In the genomic region with DNA sequence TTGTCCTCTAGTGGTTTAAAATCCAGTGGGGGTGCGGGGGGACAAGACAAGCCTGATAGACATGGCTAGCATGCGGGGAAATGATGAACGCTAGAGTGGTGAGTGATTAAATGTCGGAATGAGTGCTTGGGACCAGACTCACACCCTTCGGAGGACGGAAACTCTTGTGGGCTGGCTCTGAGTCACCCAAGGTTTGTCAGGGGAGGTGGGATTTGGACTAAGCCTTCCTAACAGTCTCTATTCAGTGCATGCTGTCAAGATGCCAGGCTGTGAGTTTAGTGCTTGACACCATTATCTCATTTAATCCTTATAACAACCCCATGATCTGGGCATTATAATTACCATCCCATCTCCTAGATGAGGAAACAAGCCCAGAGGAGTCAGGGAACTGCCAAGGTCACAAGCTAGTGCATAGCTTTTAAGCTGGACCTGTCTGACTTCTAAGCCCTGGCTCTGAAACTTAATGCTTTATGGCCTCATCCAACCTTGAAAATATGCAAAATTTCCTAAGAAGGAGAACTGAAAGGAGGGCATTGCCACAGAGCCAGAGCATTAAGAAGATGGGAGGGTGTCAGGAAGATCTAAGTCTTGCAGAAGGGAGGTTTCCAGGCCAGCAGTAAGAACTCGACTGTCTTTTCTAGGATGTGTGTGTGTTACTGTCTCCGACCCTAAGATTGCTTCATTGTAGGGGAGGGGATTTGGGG, we compare ENCODE assay signal across 1 cellular context.
TF ChIP-seq lines count a peak whose summit lies in the region.

No MANE protein-coding gene starts in this region.

TF ChIP-seq in SK-N-SH, 30 proteins besides CTCF, POLR2A, EP300 and RAD21 (continued from another document):
- TF ChIP-seq, protein P1, sequence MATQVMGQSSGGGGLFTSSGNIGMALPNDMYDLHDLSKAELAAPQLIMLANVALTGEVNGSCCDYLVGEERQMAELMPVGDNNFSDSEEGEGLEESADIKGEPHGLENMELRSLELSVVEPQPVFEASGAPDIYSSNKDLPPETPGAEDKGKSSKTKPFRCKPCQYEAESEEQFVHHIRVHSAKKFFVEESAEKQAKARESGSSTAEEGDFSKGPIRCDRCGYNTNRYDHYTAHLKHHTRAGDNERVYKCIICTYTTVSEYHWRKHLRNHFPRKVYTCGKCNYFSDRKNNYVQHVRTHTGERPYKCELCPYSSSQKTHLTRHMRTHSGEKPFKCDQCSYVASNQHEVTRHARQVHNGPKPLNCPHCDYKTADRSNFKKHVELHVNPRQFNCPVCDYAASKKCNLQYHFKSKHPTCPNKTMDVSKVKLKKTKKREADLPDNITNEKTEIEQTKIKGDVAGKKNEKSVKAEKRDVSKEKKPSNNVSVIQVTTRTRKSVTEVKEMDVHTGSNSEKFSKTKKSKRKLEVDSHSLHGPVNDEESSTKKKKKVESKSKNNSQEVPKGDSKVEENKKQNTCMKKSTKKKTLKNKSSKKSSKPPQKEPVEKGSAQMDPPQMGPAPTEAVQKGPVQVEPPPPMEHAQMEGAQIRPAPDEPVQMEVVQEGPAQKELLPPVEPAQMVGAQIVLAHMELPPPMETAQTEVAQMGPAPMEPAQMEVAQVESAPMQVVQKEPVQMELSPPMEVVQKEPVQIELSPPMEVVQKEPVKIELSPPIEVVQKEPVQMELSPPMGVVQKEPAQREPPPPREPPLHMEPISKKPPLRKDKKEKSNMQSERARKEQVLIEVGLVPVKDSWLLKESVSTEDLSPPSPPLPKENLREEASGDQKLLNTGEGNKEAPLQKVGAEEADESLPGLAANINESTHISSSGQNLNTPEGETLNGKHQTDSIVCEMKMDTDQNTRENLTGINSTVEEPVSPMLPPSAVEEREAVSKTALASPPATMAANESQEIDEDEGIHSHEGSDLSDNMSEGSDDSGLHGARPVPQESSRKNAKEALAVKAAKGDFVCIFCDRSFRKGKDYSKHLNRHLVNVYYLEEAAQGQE (IDR thresholded peaks at IDR 0.05; ENCODE audit: low read depth, low read length): no peak
- TF ChIP-seq, protein P2, sequence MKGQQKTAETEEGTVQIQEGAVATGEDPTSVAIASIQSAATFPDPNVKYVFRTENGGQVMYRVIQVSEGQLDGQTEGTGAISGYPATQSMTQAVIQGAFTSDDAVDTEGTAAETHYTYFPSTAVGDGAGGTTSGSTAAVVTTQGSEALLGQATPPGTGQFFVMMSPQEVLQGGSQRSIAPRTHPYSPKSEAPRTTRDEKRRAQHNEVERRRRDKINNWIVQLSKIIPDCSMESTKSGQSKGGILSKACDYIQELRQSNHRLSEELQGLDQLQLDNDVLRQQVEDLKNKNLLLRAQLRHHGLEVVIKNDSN (IDR thresholded peaks at IDR 0.05; ENCODE audit: borderline replicate concordance, low read depth): no peak
- TF ChIP-seq GABPA (IDR thresholded peaks at IDR 0.05; ENCODE audit: low read depth) (no peak), CHD2 (IDR thresholded peaks at IDR 0.05; ENCODE audit: low read length, partially characterized antibody) (no peak), TEAD4 (IDR thresholded peaks at IDR 0.05; ENCODE audit: borderline replicate concordance, insufficient read depth) (no peak), SMC3 (IDR thresholded peaks at IDR 0.05; ENCODE audit: low read depth, low read length) (no peak), RFX5 (IDR thresholded peaks at IDR 0.05; ENCODE audit: low read length) (no peak), YY1 (IDR thresholded peaks at IDR 0.05; ENCODE audit: low read depth) (no peak), ELF1 (IDR thresholded peaks at IDR 0.05) (no peak), SIN3A (IDR thresholded peaks at IDR 0.05; ENCODE audit: borderline replicate concordance, low read depth, low read length) (no peak)
- TF ChIP-seq, protein P3, sequence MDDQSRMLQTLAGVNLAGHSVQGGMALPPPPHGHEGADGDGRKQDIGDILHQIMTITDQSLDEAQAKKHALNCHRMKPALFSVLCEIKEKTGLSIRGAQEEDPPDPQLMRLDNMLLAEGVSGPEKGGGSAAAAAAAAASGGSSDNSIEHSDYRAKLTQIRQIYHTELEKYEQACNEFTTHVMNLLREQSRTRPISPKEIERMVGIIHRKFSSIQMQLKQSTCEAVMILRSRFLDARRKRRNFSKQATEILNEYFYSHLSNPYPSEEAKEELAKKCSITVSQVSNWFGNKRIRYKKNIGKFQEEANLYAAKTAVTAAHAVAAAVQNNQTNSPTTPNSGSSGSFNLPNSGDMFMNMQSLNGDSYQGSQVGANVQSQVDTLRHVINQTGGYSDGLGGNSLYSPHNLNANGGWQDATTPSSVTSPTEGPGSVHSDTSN (IDR thresholded peaks at IDR 0.05): no peak
- TF ChIP-seq, protein P4, sequence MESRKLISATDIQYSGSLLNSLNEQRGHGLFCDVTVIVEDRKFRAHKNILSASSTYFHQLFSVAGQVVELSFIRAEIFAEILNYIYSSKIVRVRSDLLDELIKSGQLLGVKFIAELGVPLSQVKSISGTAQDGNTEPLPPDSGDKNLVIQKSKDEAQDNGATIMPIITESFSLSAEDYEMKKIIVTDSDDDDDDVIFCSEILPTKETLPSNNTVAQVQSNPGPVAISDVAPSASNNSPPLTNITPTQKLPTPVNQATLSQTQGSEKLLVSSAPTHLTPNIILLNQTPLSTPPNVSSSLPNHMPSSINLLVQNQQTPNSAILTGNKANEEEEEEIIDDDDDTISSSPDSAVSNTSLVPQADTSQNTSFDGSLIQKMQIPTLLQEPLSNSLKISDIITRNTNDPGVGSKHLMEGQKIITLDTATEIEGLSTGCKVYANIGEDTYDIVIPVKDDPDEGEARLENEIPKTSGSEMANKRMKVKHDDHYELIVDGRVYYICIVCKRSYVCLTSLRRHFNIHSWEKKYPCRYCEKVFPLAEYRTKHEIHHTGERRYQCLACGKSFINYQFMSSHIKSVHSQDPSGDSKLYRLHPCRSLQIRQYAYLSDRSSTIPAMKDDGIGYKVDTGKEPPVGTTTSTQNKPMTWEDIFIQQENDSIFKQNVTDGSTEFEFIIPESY (IDR thresholded peaks at IDR 0.05; ENCODE audit: borderline replicate concordance, low read depth): no peak
